Comparison of ENCODE assay signal across 8 cellular contexts in genomic region chr10:42753126-42753506, GRCh38. TPM values are rescaled to one million over a fixed set of nuclear protein-coding genes. Genes with fewer than 3 reads are reported as not detected.
DNase-seq lines count a peak whose midpoint lies in the region; ATAC-seq and TF ChIP-seq lines count a peak whose summit lies in the region.

No MANE protein-coding gene starts in this region.

- H3K27ac ChIP-seq in mesendoderm (ENCODE audit: low read depth, low read length): no peak overlapping the region

- H3K79me1 ChIP-seq in mesendoderm (ENCODE audit: low read length): no peaks in the 10 kb centered on the region

- DNase-seq in AG04449 (ENCODE audit: low read depth, low spot score): peak; percentile 4
- DNase-seq in NCI-H1694 treated with DMSO at 0.1 percent for 48 hours (lab: John Stamatoyannopoulos, UW): peak; percentile 51
- peak; percentile 23 to 39 for DNase-seq in activated CD8-positive, alpha-beta memory T cell treated with anti-CD3 and anti-CD28 coated beads for 4 hours (ENCODE audit: low read depth in 2 of 2)
- peak; percentile 90 for DNase-seq in endothelial cell (ENCODE audit: low spot score)
- DNase-seq in mesendoderm: peak; percentile 90
- DNase-seq in stimulated activated CD8-positive, alpha-beta memory T cell treated with anti-CD3 and anti-CD28 coated beads, Interleukin-12 subunit alpha, Interleukin-12 subunit beta, amount 100 ng/mL, for 1 hour (ENCODE audit: low read depth): peak; percentile 49
- DNase-seq in HuH-7.5 (ENCODE audit: low spot score): no peak

- no peak overlapping the region for H3K56ac ChIP-seq in mesendoderm (ENCODE audit: low read length)

- peaks cover 8% of the 10 kb centered on the region for H3K4me1 Mint-ChIP-seq in endothelial cell (ENCODE audit: unreplicated experiment)

- no peaks in the 10 kb centered on the region for H3K36me3 ChIP-seq in mesendoderm (ENCODE audit: control insufficient read depth, insufficient read depth, low read length)

- no peaks in the 10 kb centered on the region for H3K9me3 Mint-ChIP-seq in endothelial cell (ENCODE audit: unreplicated experiment)

- no peaks in the 10 kb centered on the region for H3K79me2 ChIP-seq in mesendoderm (ENCODE audit: control insufficient read depth, insufficient read depth, low read length)

- TF ChIP-seq CTCF in AG04449 (IDR thresholded peaks at IDR 0.05; ENCODE audit: insufficient read depth, low read length, missing control alignments) (peak; percentile 82), endothelial cell (IDR thresholded peaks at IDR 0.05; ENCODE audit: unreplicated experiment) (peak; percentile 75)

- no peak overlapping the region for H2AK5ac ChIP-seq in mesendoderm (ENCODE audit: low read length)

- WGBS in mesendoderm (ENCODE audit: extremely low coverage, insufficient coverage, low lambda C conversion rate): no CpG with 5 or more reads among the region's 28 CpGs

- H3K4me3 ChIP-seq in AG04449 (ENCODE audit: low read depth, low read length) (peak overlapping the region; percentile 48), mesendoderm (ENCODE audit: low read length) (no peak overlapping the region)

- peaks cover 19% of the 10 kb centered on the region for H3K27me3 Mint-ChIP-seq in endothelial cell (ENCODE audit: unreplicated experiment)

- H3K4me3 Mint-ChIP-seq in endothelial cell (ENCODE audit: unreplicated experiment): no peak overlapping the region

- no peak overlapping the region for H3K4ac ChIP-seq in mesendoderm (ENCODE audit: low read depth, low read length)

- peaks cover 22% of the 10 kb centered on the region for H3K27me3 ChIP-seq in mesendoderm (ENCODE audit: insufficient read depth, low read length, poor library complexity)

- no peak overlapping the region for H2BK120ac ChIP-seq in mesendoderm (ENCODE audit: low read depth, low read length)

- H3K27ac Mint-ChIP-seq in endothelial cell (ENCODE audit: unreplicated experiment): no peak overlapping the region

- CTCF ChIA-PET in AG04449 (lab: Yijun Ruan, JAX): interaction anchor here (0.6 to 2.7 kb wide), 21 partner anchors 8 to 637 kb away, joined by 3 to 26 read pairs (median 4); partner anchors contain the start of gene BMS1

- H3K23ac ChIP-seq in mesendoderm (ENCODE audit: low read length): no peak overlapping the region

- H3K4me2 ChIP-seq in mesendoderm (ENCODE audit: low read length): no peak overlapping the region

- POLR2A ChIA-PET in AG04449 (lab: Yijun Ruan, JAX): interaction anchor here (0.8 kb wide), 2 partner anchors 30 to 83 kb away, joined by 3 to 4 read pairs; partner anchors contain the start of gene BMS1

- no peak overlapping the region for H4K5ac ChIP-seq in mesendoderm (ENCODE audit: low read length)

- H2BK15ac ChIP-seq in mesendoderm (replicated peaks; ENCODE audit: low read depth): no peak overlapping the region

- ATAC-seq in GM19023 (IDR thresholded peaks at IDR 0.05; ENCODE audit: unreplicated experiment): peak; percentile 55

- H4K8ac ChIP-seq in mesendoderm (ENCODE audit: low read depth, low read length): no peak overlapping the region

- no peak overlapping the region for H2BK5ac ChIP-seq in mesendoderm (ENCODE audit: low read length)

- no peaks in the 10 kb centered on the region for H3K4me1 ChIP-seq in mesendoderm (ENCODE audit: control insufficient read depth, low read depth, low read length)

- H3K9ac ChIP-seq in mesendoderm (ENCODE audit: low read length): no peak overlapping the region

- no peak overlapping the region for H3K18ac ChIP-seq in mesendoderm (ENCODE audit: low read length)

- H3K36me3 Mint-ChIP-seq in endothelial cell (ENCODE audit: low read depth, unreplicated experiment): peaks cover 13% of the 10 kb centered on the region

RNA-seq across cellular contexts. Expression of gene BMS1, which starts 29.5 kb away (rescaled TPM):
- total RNA-seq in endothelial cell (ENCODE audit: unreplicated experiment): 22.4 TPM
- polyA plus RNA-seq in mesendoderm (2013, experiment 1 of 2): 32.4 TPM
- 32.6 TPM for polyA plus RNA-seq in mesendoderm (2013, experiment 2 of 2)
